2 cellular contexts compared by ENCODE assay signal in the genomic region with DNA sequence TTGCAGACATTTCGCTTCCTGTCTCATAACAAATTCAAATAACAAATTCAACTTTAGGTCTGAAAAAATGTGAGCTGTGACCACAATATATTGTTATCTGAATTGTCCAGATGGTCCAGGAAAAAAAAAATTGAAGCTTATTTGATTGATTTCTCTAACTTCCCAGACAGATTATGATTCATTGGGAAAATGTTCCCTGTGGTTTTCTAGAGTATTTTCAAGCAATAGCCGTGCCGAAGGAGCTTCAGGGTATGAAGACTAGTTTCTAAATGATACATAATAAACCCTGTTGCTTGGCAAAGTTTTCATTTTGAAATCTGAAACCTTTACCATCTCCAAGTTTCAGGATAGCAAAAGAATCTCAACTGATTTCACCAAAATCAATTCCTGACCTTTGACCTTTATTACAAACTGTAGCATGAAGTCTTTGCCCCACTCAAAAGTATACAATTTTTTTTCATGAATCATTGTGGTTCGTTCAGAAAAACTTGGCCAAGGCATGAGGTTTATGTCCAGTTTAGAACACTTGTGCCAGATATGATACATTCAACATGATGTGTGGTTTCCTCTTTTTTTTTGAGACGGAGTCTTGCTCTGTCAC.
A peak's percentile ranks its signal among the peaks of the same experiment; 100 is the strongest.
TF ChIP-seq lines count a peak whose summit lies in the region.

No MANE protein-coding gene starts in this region.

TF ChIP-seq in liver, 16 proteins besides CTCF, POLR2A, EP300 and RAD21 (continued from another document):
- TF ChIP-seq, protein P1, sequence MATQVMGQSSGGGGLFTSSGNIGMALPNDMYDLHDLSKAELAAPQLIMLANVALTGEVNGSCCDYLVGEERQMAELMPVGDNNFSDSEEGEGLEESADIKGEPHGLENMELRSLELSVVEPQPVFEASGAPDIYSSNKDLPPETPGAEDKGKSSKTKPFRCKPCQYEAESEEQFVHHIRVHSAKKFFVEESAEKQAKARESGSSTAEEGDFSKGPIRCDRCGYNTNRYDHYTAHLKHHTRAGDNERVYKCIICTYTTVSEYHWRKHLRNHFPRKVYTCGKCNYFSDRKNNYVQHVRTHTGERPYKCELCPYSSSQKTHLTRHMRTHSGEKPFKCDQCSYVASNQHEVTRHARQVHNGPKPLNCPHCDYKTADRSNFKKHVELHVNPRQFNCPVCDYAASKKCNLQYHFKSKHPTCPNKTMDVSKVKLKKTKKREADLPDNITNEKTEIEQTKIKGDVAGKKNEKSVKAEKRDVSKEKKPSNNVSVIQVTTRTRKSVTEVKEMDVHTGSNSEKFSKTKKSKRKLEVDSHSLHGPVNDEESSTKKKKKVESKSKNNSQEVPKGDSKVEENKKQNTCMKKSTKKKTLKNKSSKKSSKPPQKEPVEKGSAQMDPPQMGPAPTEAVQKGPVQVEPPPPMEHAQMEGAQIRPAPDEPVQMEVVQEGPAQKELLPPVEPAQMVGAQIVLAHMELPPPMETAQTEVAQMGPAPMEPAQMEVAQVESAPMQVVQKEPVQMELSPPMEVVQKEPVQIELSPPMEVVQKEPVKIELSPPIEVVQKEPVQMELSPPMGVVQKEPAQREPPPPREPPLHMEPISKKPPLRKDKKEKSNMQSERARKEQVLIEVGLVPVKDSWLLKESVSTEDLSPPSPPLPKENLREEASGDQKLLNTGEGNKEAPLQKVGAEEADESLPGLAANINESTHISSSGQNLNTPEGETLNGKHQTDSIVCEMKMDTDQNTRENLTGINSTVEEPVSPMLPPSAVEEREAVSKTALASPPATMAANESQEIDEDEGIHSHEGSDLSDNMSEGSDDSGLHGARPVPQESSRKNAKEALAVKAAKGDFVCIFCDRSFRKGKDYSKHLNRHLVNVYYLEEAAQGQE (IDR thresholded peaks at IDR 0.05): no peak
- TF ChIP-seq EGR1 (IDR thresholded peaks at IDR 0.05; ENCODE audit: low read depth in 2 of 2) (no peak), FOXA2 (IDR thresholded peaks at IDR 0.05) (no peak), HNF4A (conservative IDR thresholded peaks at IDR 0.05) (peak; percentile 28 to 41), TAF1 (conservative IDR thresholded peaks at IDR 0.05) (no peak), HNF4G (IDR thresholded peaks at IDR 0.05) (no peak), NR2F2 (IDR thresholded peaks at IDR 0.05) (peak; percentile 79), GABPA (IDR thresholded peaks at IDR 0.05 in 1 of 2, conservative IDR thresholded peaks at IDR 0.05 in 1 of 2) (no peak), FOXA1 (IDR thresholded peaks at IDR 0.05) (no peak), JUND (IDR thresholded peaks at IDR 0.05) (peak in 1 of 2 donors; percentile 22), RXRA (IDR thresholded peaks at IDR 0.05) (peak in 1 of 2 donors; percentile 46), YY1 (IDR thresholded peaks at IDR 0.05) (peak; percentile 40)
- TF ChIP-seq, protein P2, sequence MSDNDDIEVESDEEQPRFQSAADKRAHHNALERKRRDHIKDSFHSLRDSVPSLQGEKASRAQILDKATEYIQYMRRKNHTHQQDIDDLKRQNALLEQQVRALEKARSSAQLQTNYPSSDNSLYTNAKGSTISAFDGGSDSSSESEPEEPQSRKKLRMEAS (IDR thresholded peaks at IDR 0.05): no peak
- TF ChIP-seq, protein P3, sequence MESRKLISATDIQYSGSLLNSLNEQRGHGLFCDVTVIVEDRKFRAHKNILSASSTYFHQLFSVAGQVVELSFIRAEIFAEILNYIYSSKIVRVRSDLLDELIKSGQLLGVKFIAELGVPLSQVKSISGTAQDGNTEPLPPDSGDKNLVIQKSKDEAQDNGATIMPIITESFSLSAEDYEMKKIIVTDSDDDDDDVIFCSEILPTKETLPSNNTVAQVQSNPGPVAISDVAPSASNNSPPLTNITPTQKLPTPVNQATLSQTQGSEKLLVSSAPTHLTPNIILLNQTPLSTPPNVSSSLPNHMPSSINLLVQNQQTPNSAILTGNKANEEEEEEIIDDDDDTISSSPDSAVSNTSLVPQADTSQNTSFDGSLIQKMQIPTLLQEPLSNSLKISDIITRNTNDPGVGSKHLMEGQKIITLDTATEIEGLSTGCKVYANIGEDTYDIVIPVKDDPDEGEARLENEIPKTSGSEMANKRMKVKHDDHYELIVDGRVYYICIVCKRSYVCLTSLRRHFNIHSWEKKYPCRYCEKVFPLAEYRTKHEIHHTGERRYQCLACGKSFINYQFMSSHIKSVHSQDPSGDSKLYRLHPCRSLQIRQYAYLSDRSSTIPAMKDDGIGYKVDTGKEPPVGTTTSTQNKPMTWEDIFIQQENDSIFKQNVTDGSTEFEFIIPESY (IDR thresholded peaks at IDR 0.05): no peak
- TF ChIP-seq, protein P4, sequence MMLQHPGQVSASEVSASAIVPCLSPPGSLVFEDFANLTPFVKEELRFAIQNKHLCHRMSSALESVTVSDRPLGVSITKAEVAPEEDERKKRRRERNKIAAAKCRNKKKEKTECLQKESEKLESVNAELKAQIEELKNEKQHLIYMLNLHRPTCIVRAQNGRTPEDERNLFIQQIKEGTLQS (IDR thresholded peaks at IDR 0.05): no peak

TF ChIP-seq in HepG2, 621 proteins besides CTCF, POLR2A, EP300 and RAD21 (continued from another document):
- TF ChIP-seq ZNF121 (CRISPR knock-in tag; IDR thresholded peaks at IDR 0.05) (no peak), KLF9 (CRISPR knock-in tag; IDR thresholded peaks at IDR 0.05; ENCODE audit: low read depth) (no peak), ZNF883 (CRISPR knock-in tag; IDR thresholded peaks at IDR 0.05; ENCODE audit: not compliant biosample characterization) (no peak), SRF (IDR thresholded peaks at IDR 0.05; ENCODE audit: low read depth, low read length) (no peak)
- TF ChIP-seq, protein P5, sequence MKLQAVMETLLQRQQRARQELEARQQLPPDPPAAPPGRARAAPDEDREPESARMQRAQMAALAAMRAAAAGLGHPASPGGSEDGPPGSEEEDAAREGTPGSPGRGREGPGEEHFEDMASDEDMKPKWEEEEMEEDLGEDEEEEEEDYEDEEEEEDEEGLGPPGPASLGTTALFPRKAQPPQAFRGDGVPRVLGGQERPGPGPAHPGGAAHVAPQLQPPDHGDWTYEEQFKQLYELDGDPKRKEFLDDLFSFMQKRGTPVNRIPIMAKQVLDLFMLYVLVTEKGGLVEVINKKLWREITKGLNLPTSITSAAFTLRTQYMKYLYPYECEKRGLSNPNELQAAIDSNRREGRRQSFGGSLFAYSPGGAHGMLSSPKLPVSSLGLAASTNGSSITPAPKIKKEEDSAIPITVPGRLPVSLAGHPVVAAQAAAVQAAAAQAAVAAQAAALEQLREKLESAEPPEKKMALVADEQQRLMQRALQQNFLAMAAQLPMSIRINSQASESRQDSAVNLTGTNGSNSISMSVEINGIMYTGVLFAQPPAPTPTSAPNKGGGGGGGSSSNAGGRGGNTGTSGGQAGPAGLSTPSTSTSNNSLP (IDR thresholded peaks at IDR 0.05; ENCODE audit: low read depth, low read length): no peak
- TF ChIP-seq, protein P6, sequence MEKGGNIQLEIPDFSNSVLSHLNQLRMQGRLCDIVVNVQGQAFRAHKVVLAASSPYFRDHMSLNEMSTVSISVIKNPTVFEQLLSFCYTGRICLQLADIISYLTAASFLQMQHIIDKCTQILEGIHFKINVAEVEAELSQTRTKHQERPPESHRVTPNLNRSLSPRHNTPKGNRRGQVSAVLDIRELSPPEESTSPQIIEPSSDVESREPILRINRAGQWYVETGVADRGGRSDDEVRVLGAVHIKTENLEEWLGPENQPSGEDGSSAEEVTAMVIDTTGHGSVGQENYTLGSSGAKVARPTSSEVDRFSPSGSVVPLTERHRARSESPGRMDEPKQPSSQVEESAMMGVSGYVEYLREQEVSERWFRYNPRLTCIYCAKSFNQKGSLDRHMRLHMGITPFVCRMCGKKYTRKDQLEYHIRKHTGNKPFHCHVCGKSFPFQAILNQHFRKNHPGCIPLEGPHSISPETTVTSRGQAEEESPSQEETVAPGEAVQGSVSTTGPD (CRISPR knock-in tag; IDR thresholded peaks at IDR 0.05): no peak
